Comparison of ENCODE assay signal across 20 cellular contexts in the genomic region with DNA sequence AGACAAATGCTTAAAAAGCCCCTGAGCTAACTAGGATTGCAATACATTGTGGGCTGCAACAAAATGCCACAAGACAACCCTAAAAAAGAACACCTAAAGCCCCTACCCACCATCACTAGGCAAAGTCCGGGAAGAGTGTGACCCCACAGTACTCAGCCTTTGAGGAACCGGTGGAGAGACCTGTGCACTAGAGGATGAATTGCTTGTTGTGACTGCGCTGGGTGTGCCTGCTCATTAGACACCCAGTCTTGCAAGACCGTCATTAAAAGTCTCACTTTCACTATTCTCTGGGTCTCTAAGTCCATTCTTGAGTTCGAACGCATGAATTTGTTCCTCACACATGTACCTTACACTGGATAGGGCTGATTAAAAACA.
DNase-seq lines count a peak whose midpoint lies in the region; ATAC-seq, FAIRE-seq and TF ChIP-seq lines count a peak whose summit lies in the region.
"Had no signal": no experiment of that assay in that cellular context is flagged by ENCODE, and none has a peak within 500 bp of the region (broad histone marks: within the 10 kb centered on the region; RNA-seq: fewer than 3 reads in every experiment).

No MANE protein-coding gene starts in this region.

- no peak for TF ChIP-seq RAD21 in GM12878 (IDR thresholded peaks at IDR 0.05; ENCODE audit: insufficient read depth, low read depth, low read length)

- in situ Hi-C loops in GM12878 (cut with MboI), result no loop called here

- BruUV-seq in GM12878 (replicated peaks; lab: Mats Ljungman, UMichigan), result no TSS peak

- SMC1A ChIA-PET in GM12878 (lab: Charles Lee; ENCODE audit: uncharacterized antibody, unreplicated experiment), result interaction anchor here (0.9 to 1.4 kb wide), 2 partner anchors 9 to 650 kb away, joined by 3 to 4 read pairs; no protein-coding TSS in a partner anchor

- no peak for FAIRE-seq in GM12878 (lab: Jason Lieb, UNC)
- FAIRE-seq: G401.6, GM19239, H1 had no signal

- no peaks in the 10 kb centered on the region for H3K79me2 ChIP-seq in GM12878 (ENCODE audit: control insufficient read depth, insufficient read depth, low read length)

- intact Hi-C loops in GM12878 (cut with micrococcal nuclease; ENCODE audit: unreplicated experiment) (no loop called here), sciatic nerve (cut with DNase I) (no loop called here)

- H3K36me3 ChIP-seq in RWPE2 (ENCODE audit: low read depth) (no peaks in the 10 kb centered on the region), GM12878 (ENCODE audit: control insufficient read depth in 2 of 2, insufficient read depth in 2 of 2, low read length in 1 of 2) (no peaks in the 10 kb centered on the region)
- H3K36me3 ChIP-seq: BLaER1 had no signal

- no peak overlapping the region for H3K9ac ChIP-seq in GM12878 (ENCODE audit: control insufficient read depth, insufficient read depth, low read length)
- H3K9ac ChIP-seq: BLaER1, GM23248 had no signal

- TF ChIP-seq EP300 in GM12878 (IDR thresholded peaks at IDR 0.05; ENCODE audit: borderline replicate concordance in 1 of 2, control insufficient read depth in 1 of 2, low read depth in 2 of 2, low read length in 2 of 2), result no peak

- TF ChIP-seq CTCF in RWPE2 (IDR thresholded peaks at IDR 0.05; ENCODE audit: poor library complexity, severe bottlenecking) (no peak), GM12878 (IDR thresholded peaks at IDR 0.05 in 2 of 3, conservative IDR thresholded peaks at IDR 0.05 in 1 of 3; ENCODE audit: control insufficient read depth in 2 of 3, extremely low read depth in 1 of 3, insufficient read depth in 1 of 3, low read depth in 3 of 3, low read length in 3 of 3) (no peak)

- 92% methylated on average over 6 of the region's 6 CpGs for WGBS in GM12878 (ENCODE audit: insufficient coverage, insufficient replicate concordance, low lambda C conversion rate, missing lambda C conversion rate)

- H3K27me3 ChIP-seq in RWPE2 (ENCODE audit: insufficient read depth, poor library complexity, severe bottlenecking), result peaks cover 3% of the 10 kb centered on the region
- no peaks in the 10 kb centered on the region for H3K27me3 ChIP-seq in GM12878 (replicated peaks in 1 of 2; ENCODE audit: control insufficient read depth in 2 of 2, insufficient read depth in 2 of 2, low read length in 1 of 2)
- H3K27me3 ChIP-seq: BLaER1 had no signal

- RAD21 ChIA-PET in GM12878 (lab: Charles Lee; ENCODE audit: unreplicated experiment), result interaction anchor here (1.8 kb wide), 1 partner anchor 17 kb away, joined by 5 read pairs; no protein-coding TSS in a partner anchor

- H3K27ac ChIP-seq in RWPE2 (ENCODE audit: poor library complexity, severe bottlenecking) (no peak overlapping the region), GM12878 (ENCODE audit: control insufficient read depth, insufficient read depth) (no peak overlapping the region)
- H3K27ac ChIP-seq: BLaER1, C4-2B, GM23248 had no signal

- POLR2A ChIA-PET in GM12878 (lab: Charles Lee), result no interaction called here

- no peak overlapping the region for H3K4me2 ChIP-seq in GM12878 (ENCODE audit: control insufficient read depth, insufficient read depth)
- H3K4me2 ChIP-seq: BLaER1 had no signal

- no peaks in the 10 kb centered on the region for H4K20me1 ChIP-seq in GM12878 (ENCODE audit: control insufficient read depth, insufficient read depth)
- H4K20me1 ChIP-seq: BLaER1 had no signal

- no peak overlapping the region for H2AFZ ChIP-seq in GM12878 (ENCODE audit: control insufficient read depth, low read depth, low read length)
- H2AFZ ChIP-seq: GM23248 had no signal

- DNase-seq in RWPE2 (ENCODE audit: low spot score) (peak; percentile 51), GM12878 (ENCODE audit: low read depth, low spot score) (no peak), left kidney (ENCODE audit: low read depth, low spot score) (peak; percentile 49), sciatic nerve (ENCODE audit: low spot score) (peak; percentile 15), HT-29 (ENCODE audit: low spot score) (no peak), AG08396 (ENCODE audit: low spot score) (no peak)
- DNase-seq: Caco-2; CD4-positive, CD25-positive, alpha-beta regulatory T cell; CD8-positive, alpha-beta T cell; DMS153; DND-41; GM23248; H7; HCEC 1CT had no signal

- ATAC-seq in RWPE2 (ENCODE audit: low read depth), result no peak
- ATAC-seq in GM12878, result peak; percentile 30; the same call in 2 of the 3 replicates
- no peak for ATAC-seq in sciatic nerve
- no peak for ATAC-seq in HG03565 (IDR thresholded peaks at IDR 0.05; ENCODE audit: unreplicated experiment)
- ATAC-seq: CD8-positive, alpha-beta T cell had no signal

- H3K4me3 ChIP-seq in RWPE2 (ENCODE audit: severe bottlenecking) (no peak overlapping the region), GM12878 (no peak overlapping the region)
- H3K4me3 ChIP-seq: BLaER1, GM23248 had no signal

- CTCF ChIA-PET in GM12878 (lab: Yijun Ruan, JAX), result interaction anchor here (0.8 to 2.1 kb wide), 5 partner anchors 9 to 650 kb away, joined by 3 to 6 read pairs (median 5); no protein-coding TSS in a partner anchor

- H3K4me1 ChIP-seq in RWPE2 (ENCODE audit: insufficient read depth, poor library complexity, severe bottlenecking) (peaks cover 8% of the 10 kb centered on the region), GM12878 (ENCODE audit: control insufficient read depth, insufficient read depth, low read length) (no peaks in the 10 kb centered on the region)
- H3K4me1 ChIP-seq: BLaER1, Caco-2 had no signal

- H3K9me3 ChIP-seq in RWPE2 (ENCODE audit: severe bottlenecking), result no peaks in the 10 kb centered on the region
- no peaks in the 10 kb centered on the region for H3K9me3 ChIP-seq in GM12878 (replicated peaks; ENCODE audit: control insufficient read depth, insufficient read depth, low read length)
- H3K9me3 ChIP-seq: Caco-2 had no signal

- TF ChIP-seq POLR2A in GM12878 (IDR thresholded peaks at IDR 0.05; ENCODE audit: low read depth, low read length), result no peak

TF ChIP-seq in GM12878, 131 proteins besides CTCF, POLR2A, EP300 and RAD21:
- TF ChIP-seq NR2C1 (IDR thresholded peaks at IDR 0.05), result no peak

Comparison
In these comparisons a context has a peak if more than half of its experiments do, and no peak if none do; other contexts are left out.
1. DNase-seq: peak in RWPE2 (single experiment), left kidney (single experiment) and sciatic nerve (single experiment); none in GM12878 (single experiment), HT-29 (single experiment) and AG08396 (single experiment).